Comparison of ENCODE assay signal across 25 cellular contexts in the genomic region with DNA sequence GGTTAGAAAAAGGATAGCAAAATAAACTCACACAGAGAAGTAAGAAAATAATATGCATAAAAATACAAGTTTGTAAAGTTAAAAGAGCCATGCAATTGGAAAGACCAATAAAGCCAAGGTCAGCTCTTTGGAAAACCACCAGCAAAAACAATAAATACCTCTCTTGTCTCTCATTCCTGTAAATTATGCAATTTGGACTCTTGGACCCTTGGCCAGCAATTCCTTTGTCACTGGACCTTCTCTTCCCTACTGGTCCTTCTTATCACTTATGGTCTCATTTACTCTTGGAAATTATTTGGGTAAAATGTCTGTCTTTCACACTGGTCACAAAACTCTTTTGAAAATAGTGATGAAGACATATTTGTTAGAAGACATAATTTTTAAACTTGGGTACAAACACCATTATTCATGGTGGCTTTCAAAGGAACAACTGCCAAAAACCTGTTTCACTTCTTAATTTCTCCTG.
"Had no signal": no experiment of that assay in that cellular context is flagged by ENCODE, and none has a peak within 500 bp of the region (broad histone marks: within the 10 kb centered on the region; RNA-seq: fewer than 3 reads in every experiment).

No MANE protein-coding gene starts in this region.

- H3K9me3 Mint-ChIP-seq: activated B cell treated with CpG ODN at 0.5 μM for 24 hours; activated CD4-positive, alpha-beta T cell treated with anti-CD3 and anti-CD28 coated beads, Interleukin-2, amount 10 ng/mL, durations not matched to agents 24 days and 14 days; activated T-cell treated with anti-CD3 and anti-CD28 coated beads, Interleukin-2, amount 50 U/mL, for 4 hours had no signal

- H3K27me3 Mint-ChIP-seq: activated CD4-positive, alpha-beta T cell treated with anti-CD3 and anti-CD28 coated beads, Interleukin-2, amount 10 ng/mL, durations not matched to agents 24 days and 14 days; activated naive CD8-positive, alpha-beta T cell had no signal

- DNase-seq: activated B cell treated with CpG ODN at 0.5 μM for 24 hours; activated CD4-positive, alpha-beta T cell treated with anti-CD3 and anti-CD28 coated beads for 1 hour; activated CD4-positive, alpha-beta T cell treated with anti-CD3 and anti-CD28 coated beads, Interleukin-2, amount 10 ng/mL, durations not matched to agents 24 days and 14 days; activated CD4-positive, alpha-beta T cell treated with anti-CD3 and anti-CD28 coated beads, Interleukin-2, amount 50 U/mL, for 48 hours; activated CD8-positive, alpha-beta memory T cell treated with anti-CD3 and anti-CD28 coated beads for 24 hours; activated effector memory CD4-positive, alpha-beta T cell treated with anti-CD3 and anti-CD28 coated beads, Interleukin-2, amount 50 U/mL, for 16 hours; activated naive CD4-positive, alpha-beta T cell treated with Interleukin-2 at 50 U/mL for 16 hours; activated T-cell treated with anti-CD3 and anti-CD28 coated beads, Interleukin-2, amount 50 U/mL, for 4 hours; amygdala; caudate nucleus; MG63; NCI-H1105; NCI-H1436; NCI-H1694 treated with DMSO at 0.1 percent for 48 hours; NCI-H2029 treated with DMSO at 0.1 percent for 48 hours; NCI-H510A treated with DMSO at 0.1 percent for 48 hours; NCI-H69; NK-92 treated with Interleukin-12 subunit alpha and Interleukin-12 subunit beta, amount 100 ng/mL, for 24 hours; OCI-M1; RPMI8226; SHP77 treated with DMSO at 0.1 percent for 48 hours; T-helper 17 cell; T-helper 9 cell had no signal

- H3K27ac Mint-ChIP-seq: activated B cell treated with CpG ODN at 0.5 μM for 24 hours; activated CD4-positive, alpha-beta T cell treated with anti-CD3 and anti-CD28 coated beads, Interleukin-2, amount 10 ng/mL, durations not matched to agents 24 days and 14 days; activated naive CD8-positive, alpha-beta T cell; T-helper 17 cell had no signal

- H3K27ac ChIP-seq: KMS-11 had no signal

- H3K4me1 Mint-ChIP-seq: activated B cell treated with CpG ODN at 0.5 μM for 24 hours; activated CD4-positive, alpha-beta T cell treated with anti-CD3 and anti-CD28 coated beads, Interleukin-2, amount 10 ng/mL, durations not matched to agents 24 days and 14 days; T-helper 17 cell had no signal

- H3K27me3 ChIP-seq: MG63 had no signal

- H3K4me3 Mint-ChIP-seq: activated B cell treated with CpG ODN at 0.5 μM for 24 hours; activated CD4-positive, alpha-beta T cell treated with anti-CD3 and anti-CD28 coated beads, Interleukin-2, amount 10 ng/mL, durations not matched to agents 24 days and 14 days; activated naive CD8-positive, alpha-beta T cell; activated T-cell treated with anti-CD3 and anti-CD28 coated beads, Interleukin-2, amount 50 U/mL, for 4 hours; T-helper 17 cell had no signal

- H3K4me3 ChIP-seq: MG63 had no signal

- H3K9ac ChIP-seq: KMS-11 had no signal

- H3K36me3 ChIP-seq: MG63 had no signal

- H3K4me2 ChIP-seq: KMS-11 had no signal

- H3K9me3 ChIP-seq: MG63 had no signal
